In the genomic region with DNA sequence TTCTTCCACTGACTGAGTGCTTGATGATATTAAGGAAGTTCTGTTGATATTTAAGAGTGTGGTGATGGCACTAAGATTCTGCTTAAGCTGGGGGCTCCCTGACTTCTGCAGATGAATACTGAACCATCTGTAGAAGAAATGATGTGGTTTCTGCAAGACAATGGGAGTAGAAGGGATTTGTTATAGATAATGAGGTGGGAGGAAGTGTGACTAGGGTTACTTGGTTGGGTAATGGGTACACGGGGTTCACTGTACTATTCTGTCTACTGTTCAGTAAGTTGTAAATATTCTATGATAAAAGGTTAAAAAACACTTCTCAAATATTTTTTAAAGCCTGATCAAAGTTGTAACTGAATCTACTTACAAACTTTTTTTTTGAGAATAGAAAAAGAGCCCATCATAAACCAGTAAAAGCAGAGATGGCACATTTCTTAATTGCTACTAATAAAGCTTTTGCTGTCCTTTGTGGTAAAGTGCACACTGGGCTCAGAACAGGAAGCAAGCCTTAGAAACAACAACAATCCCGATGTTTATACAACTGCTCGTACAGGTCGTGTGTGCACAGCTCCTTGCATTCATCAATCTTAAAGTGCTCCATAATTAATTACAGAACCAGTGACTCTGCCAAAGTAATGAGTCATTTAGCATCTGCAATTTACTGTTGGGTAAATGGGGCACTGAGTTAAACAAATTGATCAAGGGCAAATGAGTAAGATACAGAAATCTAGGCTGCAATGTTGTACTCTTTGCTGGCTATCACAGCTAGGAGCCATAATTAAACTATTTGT, we compare ENCODE assay signal across 9 cellular contexts.
DNase-seq lines count a peak whose midpoint lies in the region; ATAC-seq and TF ChIP-seq lines count a peak whose summit lies in the region.
"Had no signal": no experiment of that assay in that cellular context is flagged by ENCODE, and none has a peak within 500 bp of the region (broad histone marks: within the 10 kb centered on the region; RNA-seq: fewer than 3 reads in every experiment).

No MANE protein-coding gene starts in this region.

- no peaks in the 10 kb centered on the region for H3K9me3 Mint-ChIP-seq in stimulated activated naive CD8-positive, alpha-beta T cell treated with anti-CD3 and anti-CD28 coated beads, Interleukin-15, amount 100 ng/mL, for 72 hours

- no peak for TF ChIP-seq CTCF in choroid plexus epithelial cell (conservative IDR thresholded peaks at IDR 0.05; ENCODE audit: low read depth, low read length)

- ATAC-seq in stimulated activated naive CD8-positive, alpha-beta T cell treated with anti-CD3 and anti-CD28 coated beads, Interleukin-15, amount 100 ng/mL, for 72 hours, result peak; percentile 31
- ATAC-seq in left ventricle myocardium superior, result no peak

- no peak overlapping the region for H3K27ac Mint-ChIP-seq in stimulated activated naive CD8-positive, alpha-beta T cell treated with anti-CD3 and anti-CD28 coated beads, Interleukin-15, amount 100 ng/mL, for 72 hours

- peaks cover 19% of the 10 kb centered on the region for H3K4me1 Mint-ChIP-seq in stimulated activated naive CD8-positive, alpha-beta T cell treated with anti-CD3 and anti-CD28 coated beads, Interleukin-15, amount 100 ng/mL, for 72 hours

- DNase-seq in NCI-H510A treated with DMSO at 0.1 percent for 48 hours (lab: John Stamatoyannopoulos, UW) (peak; percentile 48), NCI-H510A (lab: John Stamatoyannopoulos, UW) (no peak), NCI-H748 treated with DMSO at 0.1 percent for 48 hours (lab: John Stamatoyannopoulos, UW) (peak; percentile 90), choroid plexus epithelial cell (ENCODE audit: low read depth) (peak; percentile 35), NCI-H524 (lab: John Stamatoyannopoulos, UW) (no peak), middle frontal gyrus (ENCODE audit: extremely low spot score, low spot score) (no peak), left ventricle myocardium superior (no peak)
- DNase-seq in stimulated activated naive CD8-positive, alpha-beta T cell treated with anti-CD3 and anti-CD28 coated beads, Interleukin-15, amount 100 ng/mL, for 72 hours, result no peak
- DNase-seq: stimulated activated naive CD4-positive, alpha-beta T cell treated with Interleukin-2 at 50 U/mL for 16 hours had no signal

- intact Hi-C loops in left ventricle myocardium superior (cut with micrococcal nuclease), result no loop called here

- H3K4me3 Mint-ChIP-seq in stimulated activated naive CD8-positive, alpha-beta T cell treated with anti-CD3 and anti-CD28 coated beads, Interleukin-15, amount 100 ng/mL, for 72 hours, result no peak overlapping the region

- no peak overlapping the region for H3K4me3 ChIP-seq in choroid plexus epithelial cell (ENCODE audit: low read depth, low read length)

- H3K27me3 Mint-ChIP-seq in stimulated activated naive CD8-positive, alpha-beta T cell treated with anti-CD3 and anti-CD28 coated beads, Interleukin-15, amount 100 ng/mL, for 72 hours, result no peaks in the 10 kb centered on the region

Comparison
In these comparisons a context has a peak if more than half of its experiments do, and no peak if none do; other contexts are left out.
1. DNase-seq: peak in NCI-H510A treated with DMSO at 0.1 percent for 48 hours (single experiment), NCI-H748 treated with DMSO at 0.1 percent for 48 hours (single experiment) and choroid plexus epithelial cell (single experiment); none in NCI-H510A (single experiment), stimulated activated naive CD8-positive, alpha-beta T cell treated with anti-CD3 and anti-CD28 coated beads, Interleukin-15, amount 100 ng/mL, for 72 hours (0 of 2), NCI-H524 (0 of 2), middle frontal gyrus (single experiment) and left ventricle myocardium superior (single experiment).